ENCODE assay signal across 8 cellular contexts in the genomic region with DNA sequence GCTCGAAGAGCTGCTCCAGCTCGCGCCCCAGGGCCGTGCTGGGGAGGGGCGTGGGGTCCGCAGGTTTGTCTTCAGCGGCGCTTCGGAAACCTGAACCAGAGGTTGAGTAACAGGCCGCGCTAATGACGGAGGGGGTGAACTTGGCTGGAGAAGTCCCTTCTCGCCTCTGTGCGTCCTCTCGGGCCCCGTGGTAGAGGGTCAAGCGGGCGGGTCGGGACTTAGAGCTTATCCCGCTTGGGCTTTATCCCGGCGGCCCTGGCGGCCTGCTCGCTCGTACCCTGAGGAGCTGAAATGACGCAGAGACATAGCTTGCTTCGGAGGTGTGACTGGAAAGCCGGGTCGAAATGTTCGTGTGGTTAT. TPM values are rescaled to one million over a fixed set of nuclear protein-coding genes. Genes with fewer than 3 reads are reported as not detected.
DNase-seq lines count a peak whose midpoint lies in the region; ATAC-seq, FAIRE-seq and TF ChIP-seq lines count a peak whose summit lies in the region.

No MANE protein-coding gene starts in this region.

- H3K27ac ChIP-seq in 22Rv1: peak overlapping the region; percentile 73
- peak overlapping the region; percentile 66 for H3K27ac ChIP-seq in RWPE2 (ENCODE audit: poor library complexity, severe bottlenecking)

- ATAC-seq in GM18498 (IDR thresholded peaks at IDR 0.05; ENCODE audit: unreplicated experiment) (peak; percentile 20), HG03097 (IDR thresholded peaks at IDR 0.05; ENCODE audit: low FRiP score, unreplicated experiment) (peak; percentile 15), RWPE2 (ENCODE audit: low read depth) (peak; percentile 48)

- H3K27me3 ChIP-seq in RWPE2 (ENCODE audit: insufficient read depth, poor library complexity, severe bottlenecking) (no peaks in the 10 kb centered on the region), bronchial epithelial cell (ENCODE audit: control insufficient read depth, insufficient read depth, low read length) (no peaks in the 10 kb centered on the region)

- peaks cover 16% of the 10 kb centered on the region for H3K4me1 ChIP-seq in RWPE2 (ENCODE audit: insufficient read depth, poor library complexity, severe bottlenecking)

- FAIRE-seq in bronchial epithelial cell (lab: Jason Lieb, UNC): no peak

- peaks cover 26% of the 10 kb centered on the region for H3K36me3 ChIP-seq in RWPE2 (ENCODE audit: low read depth)
- H3K36me3 ChIP-seq in bronchial epithelial cell (ENCODE audit: control insufficient read depth, insufficient read depth, low read length): no peaks in the 10 kb centered on the region

- H3K4me3 ChIP-seq in RWPE2 (ENCODE audit: severe bottlenecking) (peak overlapping the region; percentile 70), bronchial epithelial cell (ENCODE audit: low read depth, low read length) (peak overlapping the region; percentile 97)

- TF ChIP-seq CTCF in 22Rv1 (IDR thresholded peaks at IDR 0.05) (no peak), RWPE2 (IDR thresholded peaks at IDR 0.05; ENCODE audit: poor library complexity, severe bottlenecking) (no peak), bronchial epithelial cell (IDR thresholded peaks at IDR 0.05; ENCODE audit: insufficient read depth, low read length, severe bottlenecking) (no peak)

- DNase-seq in RWPE2 (ENCODE audit: low spot score) (peak; percentile 58), bronchial epithelial cell (ENCODE audit: low read depth) (peak; percentile 39), left kidney (ENCODE audit: low read depth, low spot score) (peak; percentile 86), NCI-H510A (lab: John Stamatoyannopoulos, UW) (no peak)
- peak; percentile 11 for DNase-seq in stimulated activated CD8-positive, alpha-beta memory T cell treated with anti-CD3 and anti-CD28 coated beads, Interleukin-12 subunit alpha, Interleukin-12 subunit beta, amount 100 ng/mL, for 24 hours (ENCODE audit: extremely low read depth)

- H3K9me3 ChIP-seq in RWPE2 (ENCODE audit: severe bottlenecking): no peaks in the 10 kb centered on the region

RNA-seq across cellular contexts. Expression of a gene that starts 0.5 kb away (rescaled TPM):
- 26.8 and 37.4 TPM in 2 replicates for total RNA-seq in bronchial epithelial cell

RNA-seq across cellular contexts. Expression of a gene that starts 0.6 kb away (rescaled TPM):
- 49.8 and 55.6 TPM in 2 replicates for total RNA-seq in bronchial epithelial cell
